In the genomic region with DNA sequence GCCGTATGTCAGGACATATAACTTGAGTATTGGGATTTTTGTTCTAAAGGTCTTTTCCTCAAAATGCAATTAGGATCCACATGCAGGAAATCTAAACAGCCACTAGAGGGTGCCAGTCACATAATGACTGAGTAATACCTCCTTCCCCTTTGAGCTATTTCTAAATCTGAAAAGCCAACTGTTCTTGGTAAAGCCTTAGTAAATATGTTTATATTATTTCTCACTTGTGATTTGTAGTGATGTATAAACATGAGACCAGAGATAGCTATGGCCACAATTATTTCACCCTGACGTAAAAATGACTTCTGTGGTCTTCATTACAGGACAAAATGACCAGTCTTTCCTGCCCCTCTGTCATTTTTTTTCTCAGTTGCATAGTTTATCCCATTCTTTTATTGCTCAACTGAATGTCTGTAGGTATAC, we compare ENCODE assay signal across 8 cellular contexts. TPM values are rescaled to one million over a fixed set of nuclear protein-coding genes. Genes with fewer than 3 reads are reported as not detected.
A peak's percentile ranks its signal among the peaks of the same experiment; 100 is the strongest.
DNase-seq lines count a peak whose midpoint lies in the region; ATAC-seq and TF ChIP-seq lines count a peak whose summit lies in the region.

No MANE protein-coding gene starts in this region.

- no peak overlapping the region for H2AK9ac ChIP-seq in IMR-90 (replicated peaks; ENCODE audit: low read depth, low read length, poor library complexity)

- no peak overlapping the region for H2BK20ac ChIP-seq in IMR-90 (ENCODE audit: low read depth, low read length)

- H3K14ac ChIP-seq in IMR-90 (replicated peaks; ENCODE audit: low read depth, low read length) = no peak overlapping the region

- H3K27me3 ChIP-seq in IMR-90 (ENCODE audit: control insufficient read depth, insufficient read depth, low read length) (no peaks in the 10 kb centered on the region), left ventricle myocardium inferior (ENCODE audit: low read depth) (no peaks in the 10 kb centered on the region)

- no peak overlapping the region for H3K4ac ChIP-seq in IMR-90 (ENCODE audit: low read depth, low read length)

- intact Hi-C loops in IMR-90 (cut with micrococcal nuclease) = loop anchor here (1.0 to 10.0 kb wide), 6 partner anchors 43 to 542 kb away; no protein-coding TSS in a partner anchor
- intact Hi-C loops in left ventricle myocardium inferior (cut with micrococcal nuclease) = loop anchor here (10.0 kb wide), 1 partner anchor 120 kb away; no protein-coding TSS in a partner anchor

- no peak overlapping the region for H2AK5ac ChIP-seq in IMR-90 (ENCODE audit: low read depth, low read length)

- H3K4me1 ChIP-seq in IMR-90 (ENCODE audit: control insufficient read depth, insufficient read depth, low read length) (no peaks in the 10 kb centered on the region), left ventricle myocardium inferior (peaks cover 6% of the 10 kb centered on the region)

- in situ Hi-C loops in IMR-90 (cut with MboI; ENCODE audit: low sequenced_read_pairs) = loop anchor here (10.0 kb wide), 3 partner anchors 120 to 530 kb away; no protein-coding TSS in a partner anchor

- no peak overlapping the region for H3K4me2 ChIP-seq in IMR-90 (ENCODE audit: low read depth, low read length)

- H3K9me3 ChIP-seq in IMR-90 (ENCODE audit: control insufficient read depth, insufficient read depth, low read length) (no peaks in the 10 kb centered on the region), left ventricle myocardium inferior (replicated peaks) (no peaks in the 10 kb centered on the region)

- H3K36me3 ChIP-seq in IMR-90 (ENCODE audit: control insufficient read depth, insufficient read depth, low read length) = no peaks in the 10 kb centered on the region
- peaks cover 4% of the 10 kb centered on the region for H3K36me3 ChIP-seq in left ventricle myocardium inferior

- H3K9me3 Mint-ChIP-seq in activated naive CD4-positive, alpha-beta T cell treated with anti-CD3 and anti-CD28 coated beads, Interleukin-2, amount 50 U/mL, for 72 hours = no peaks in the 10 kb centered on the region

- no TSS peak for BruUV-seq in IMR-90 (replicated peaks; lab: Mats Ljungman, UMichigan)

- no peaks in the 10 kb centered on the region for H3K79me1 ChIP-seq in IMR-90 (ENCODE audit: low read depth in 1 of 2, low read length in 2 of 2)

- no peaks in the 10 kb centered on the region for H3K9me1 ChIP-seq in IMR-90 (ENCODE audit: insufficient read depth, low read length)

- TF ChIP-seq CTCF in 22Rv1 (IDR thresholded peaks at IDR 0.05) = peak; percentile 94
- peak; percentile 90 for TF ChIP-seq CTCF in IMR-90 (conservative IDR thresholded peaks at IDR 0.05; ENCODE audit: low read depth, low read length)
- TF ChIP-seq CTCF in left ventricle myocardium inferior (IDR thresholded peaks at IDR 0.05; ENCODE audit: borderline replicate concordance) = peak; percentile 93

- DNase-seq in GM04504 (ENCODE audit: low read depth) (peak; percentile 38), IMR-90 (peak; percentile 79), OCI-M2 (lab: John Stamatoyannopoulos, UW; ENCODE audit: unreplicated experiment) (peak; percentile 32), left ventricle myocardium inferior (no peak), skeletal muscle cell (ENCODE audit: low read depth) (peak; percentile 35)
- DNase-seq in activated naive CD4-positive, alpha-beta T cell treated with anti-CD3 and anti-CD28 coated beads, Interleukin-2, amount 50 U/mL, for 72 hours (ENCODE audit: low spot score in 2 of 2) = peak in 1 of 2 donors; percentile 12

- H2BK5ac ChIP-seq in IMR-90 (ENCODE audit: low read depth, low read length, poor library complexity, severe bottlenecking) = no peak overlapping the region

- no peak overlapping the region for H3K18ac ChIP-seq in IMR-90 (ENCODE audit: low read depth, low read length)

- no peak overlapping the region for H4K8ac ChIP-seq in IMR-90 (ENCODE audit: low read depth in 2 of 2, low read length in 2 of 2)

- no peaks in the 10 kb centered on the region for H4K20me1 ChIP-seq in IMR-90 (ENCODE audit: insufficient read depth, low read length)

- no peak overlapping the region for H3K4me3 ChIP-seq in IMR-90 (ENCODE audit: insufficient read depth, low read depth, low read length)
- no peak overlapping the region for H3K4me3 ChIP-seq in left ventricle myocardium inferior
- H3K4me3 ChIP-seq in skeletal muscle cell (ENCODE audit: low read depth, low read length) = no peak overlapping the region

- no peak overlapping the region for H2BK120ac ChIP-seq in IMR-90 (ENCODE audit: low read depth, low read length)

- POLR2A ChIA-PET in IMR-90 (lab: Charles Lee; ENCODE audit: unreplicated experiment) = interaction anchor here (0.7 kb wide), 2 partner anchors 14 to 564 kb away, joined by 3 to 6 read pairs; no protein-coding TSS in a partner anchor

- WGBS in IMR-90 (ENCODE audit: extremely low coverage in 2 of 2, insufficient read length in 1 of 2), 2 experiments = no CpG with 5 or more reads among the region's 2 CpGs

- CTCF ChIA-PET in IMR-90 (lab: Yijun Ruan, JAX) = interaction anchor here (0.5 to 1.4 kb wide), 22 partner anchors 9 to 546 kb away, joined by 3 to 7 read pairs (median 3); no protein-coding TSS in a partner anchor

- no peak overlapping the region for H2BK15ac ChIP-seq in IMR-90 (ENCODE audit: low read depth, low read length)

- no peaks in the 10 kb centered on the region for H3K36me3 Mint-ChIP-seq in activated naive CD4-positive, alpha-beta T cell treated with anti-CD3 and anti-CD28 coated beads, Interleukin-2, amount 50 U/mL, for 72 hours

- H4K5ac ChIP-seq in IMR-90 (ENCODE audit: low read depth, low read length) = no peak overlapping the region

- ATAC-seq in IMR-90 (ENCODE audit: low read depth) (peak; percentile 94), GM21528 (IDR thresholded peaks at IDR 0.05; ENCODE audit: low FRiP score, unreplicated experiment) (no peak)
- ATAC-seq in activated naive CD4-positive, alpha-beta T cell treated with anti-CD3 and anti-CD28 coated beads, Interleukin-2, amount 50 U/mL, for 72 hours = peak; percentile 47 to 63

- no peak overlapping the region for H3K23ac ChIP-seq in IMR-90 (ENCODE audit: low read depth, low read length)

- TF ChIP-seq POLR2A in IMR-90 (IDR thresholded peaks at IDR 0.05; ENCODE audit: low read depth, low read length) = 0 out of 2 replicates have a peak, but pooled peaks have one; percentile 31

- H3K9ac ChIP-seq in IMR-90 (ENCODE audit: low read depth, low read length) = no peak overlapping the region

- no peak overlapping the region for H3K27ac Mint-ChIP-seq in activated naive CD4-positive, alpha-beta T cell treated with anti-CD3 and anti-CD28 coated beads, Interleukin-2, amount 50 U/mL, for 72 hours

- no peak overlapping the region for H3K56ac ChIP-seq in IMR-90 (ENCODE audit: extremely low read depth, insufficient read depth, low read length)

- H4K91ac ChIP-seq in IMR-90 (ENCODE audit: insufficient read depth, low read depth, low read length) = no peak overlapping the region

- H3K27ac ChIP-seq in 22Rv1 = no peak overlapping the region
- no peak overlapping the region for H3K27ac ChIP-seq in IMR-90 (ENCODE audit: insufficient read depth, low read length)
- H3K27ac ChIP-seq in left ventricle myocardium inferior (replicated peaks) = no peak overlapping the region

- peak; percentile 95 for TF ChIP-seq RAD21 in IMR-90 (IDR thresholded peaks at IDR 0.05; ENCODE audit: low read length)

- H2AFZ ChIP-seq in IMR-90 (replicated peaks; ENCODE audit: low read length, poor library complexity) = no peak overlapping the region

- dilution Hi-C loops in IMR-90 (cut with HindIII; ENCODE audit: low sequenced_read_pairs, unreplicated experiment) = no loop called here

TF ChIP-seq in IMR-90, 13 proteins besides CTCF, POLR2A, EP300 and RAD21:
- TF ChIP-seq CEBPB (IDR thresholded peaks at IDR 0.05; ENCODE audit: low read depth, low read length) (0 out of 2 replicates have a peak, but pooled peaks have one; percentile 30), MXI1 (IDR thresholded peaks at IDR 0.05; ENCODE audit: borderline replicate concordance, low read depth, low read length) (no peak), SMC3 (IDR thresholded peaks at IDR 0.05; ENCODE audit: low read depth, low read length) (peak; percentile 91), MAZ (IDR thresholded peaks at IDR 0.05; ENCODE audit: borderline replicate concordance, low read depth, low read length) (no peak), RCOR1 (IDR thresholded peaks at IDR 0.05; ENCODE audit: insufficient replicate concordance, low read length) (no peak), BHLHE40 (IDR thresholded peaks at IDR 0.05; ENCODE audit: low read depth, low read length) (no peak)

RNA-seq across cellular contexts. Expression of a gene that starts 41.0 kb away (rescaled TPM):
- 39.4 and 46.9 TPM in 2 replicates for total RNA-seq in IMR-90 (2012; rRNA removed)
- 21.1 and 27.1 TPM in 2 replicates for polyA plus RNA-seq in IMR-90 (2012; rRNA removed)
- 4.8 and 5.7 TPM in 2 replicates for polyA plus RNA-seq in IMR-90 (2012; cell fraction: cytosol; rRNA removed)
- 2.5 and 7.6 TPM in 2 replicates for polyA plus RNA-seq in IMR-90 (2012; cell fraction: nucleus; rRNA removed; ENCODE audit: low replicate concordance)
- 10 to 100 TPM; 78.8 to 93.0 TPM for total RNA-seq in activated naive CD4-positive, alpha-beta T cell treated with anti-CD3 and anti-CD28 coated beads, Interleukin-2, amount 50 U/mL, for 72 hours
- total RNA-seq in left ventricle myocardium inferior = 37.7 TPM
